1 cellular context compared by ENCODE assay signal in the genomic region with DNA sequence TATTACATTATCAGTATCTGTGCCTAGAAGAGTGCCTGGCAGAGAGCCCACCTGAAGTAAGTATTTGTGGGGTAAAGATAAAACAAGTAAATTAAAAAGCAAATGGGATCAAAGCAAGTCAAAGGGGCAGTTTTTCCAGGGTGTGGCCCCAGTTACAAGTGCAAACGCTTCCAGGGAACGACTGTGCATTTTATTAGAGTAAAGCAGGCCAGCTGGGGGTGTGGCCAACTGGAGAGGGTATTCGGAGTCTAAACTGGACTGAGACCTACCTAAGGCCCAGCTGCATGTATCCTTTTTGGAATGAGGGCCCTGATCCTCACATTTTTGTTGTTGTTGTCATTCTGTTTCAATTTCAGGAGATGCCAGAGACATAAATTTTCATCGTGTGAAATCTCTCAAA.
TF ChIP-seq lines count a peak whose summit lies in the region.

No MANE protein-coding gene starts in this region.

TF ChIP-seq in K562, 482 proteins besides CTCF, POLR2A, EP300 and RAD21:
- 0 out of 2 replicates have a peak, but pooled peaks have one; percentile 3 for TF ChIP-seq MAFF (IDR thresholded peaks at IDR 0.05; ENCODE audit: low read length)
- TF ChIP-seq NFE2 (IDR thresholded peaks at IDR 0.05; ENCODE audit: low read depth) = peak; percentile 42
